In genomic region chr10:79186742-79187544, GRCh38 we compare ENCODE assay signal across 1 cellular context.
TF ChIP-seq lines count a peak whose summit lies in the region.

No MANE protein-coding gene starts in this region.

TF ChIP-seq in HEK293, 187 proteins besides CTCF, POLR2A, EP300 and RAD21 (continued from another document):
- TF ChIP-seq PRDM2 (tag by site-specific recombination; IDR thresholded peaks at IDR 0.05; ENCODE audit: borderline replicate concordance) (no peak), ZNF768 (tag by site-specific recombination; IDR thresholded peaks at IDR 0.05) (0 out of 2 replicates have a peak, but pooled peaks have one; percentile 28), FEZF1 (tag by site-specific recombination; IDR thresholded peaks at IDR 0.05) (no peak), YY1 (tag by site-specific recombination; IDR thresholded peaks at IDR 0.05) (no peak), PBX3 (CRISPR knock-in tag; IDR thresholded peaks at IDR 0.05) (no peak), ZNF707 (tag by site-specific recombination; IDR thresholded peaks at IDR 0.05) (no peak), ATF2 (tag by site-specific recombination; IDR thresholded peaks at IDR 0.05; ENCODE audit: low read depth) (peak; percentile 19; the same call in 1 of the 2 replicates), MEIS1 (CRISPR knock-in tag; IDR thresholded peaks at IDR 0.05; ENCODE audit: borderline replicate concordance) (no peak), ZNF600 (tag by site-specific recombination; IDR thresholded peaks at IDR 0.05) (no peak)
- TF ChIP-seq, protein P1, sequence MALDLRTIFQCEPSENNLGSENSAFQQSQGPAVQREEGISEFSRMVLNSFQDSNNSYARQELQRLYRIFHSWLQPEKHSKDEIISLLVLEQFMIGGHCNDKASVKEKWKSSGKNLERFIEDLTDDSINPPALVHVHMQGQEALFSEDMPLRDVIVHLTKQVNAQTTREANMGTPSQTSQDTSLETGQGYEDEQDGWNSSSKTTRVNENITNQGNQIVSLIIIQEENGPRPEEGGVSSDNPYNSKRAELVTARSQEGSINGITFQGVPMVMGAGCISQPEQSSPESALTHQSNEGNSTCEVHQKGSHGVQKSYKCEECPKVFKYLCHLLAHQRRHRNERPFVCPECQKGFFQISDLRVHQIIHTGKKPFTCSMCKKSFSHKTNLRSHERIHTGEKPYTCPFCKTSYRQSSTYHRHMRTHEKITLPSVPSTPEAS (tag by site-specific recombination; IDR thresholded peaks at IDR 0.05): no peak
TF ChIP-seq in HEK293: peak in this region for 2.
